ENCODE assay signal across 3 cellular contexts in the genomic region with DNA sequence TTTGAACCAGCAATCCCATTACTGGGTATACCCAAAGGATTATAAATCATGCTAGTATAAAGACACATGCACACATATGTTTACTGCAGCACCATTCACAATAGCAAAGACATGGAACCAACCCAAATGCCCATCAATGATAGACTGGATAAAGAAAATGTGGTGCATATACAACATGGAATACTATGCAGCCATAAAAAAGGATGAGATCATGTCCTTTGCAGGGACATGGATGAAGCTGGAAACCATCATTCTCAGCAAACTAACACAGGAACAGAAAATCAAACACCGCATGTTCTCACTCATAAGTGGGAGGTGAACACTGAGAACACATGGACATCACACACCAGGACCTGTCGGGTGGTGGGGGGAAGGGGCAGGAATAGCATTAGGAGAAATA.
DNase-seq lines count a peak whose midpoint lies in the region; ATAC-seq, FAIRE-seq and TF ChIP-seq lines count a peak whose summit lies in the region.
"Not testable (repeated sequence)": the region's sequence is repeated elsewhere in the genome, so short reads cannot be mapped to it uniquely, and the experiment has no call there.

No MANE protein-coding gene starts in this region.

- H3K4me2 ChIP-seq in K562 (ENCODE audit: insufficient read depth, low read length) = not testable (repeated sequence)

- not testable (repeated sequence) for TF ChIP-seq POLR2A in K562 (conservative IDR thresholded peaks at IDR 0.05)

- not testable (repeated sequence) for H3K27me3 ChIP-seq in K562 (ENCODE audit: control insufficient read depth in 2 of 2, insufficient read depth in 2 of 2, low read length in 2 of 2)

- DNase-seq in K562 (ENCODE audit: extremely low read depth in 1 of 4, low spot score in 3 of 4); endothelial cell (ENCODE audit: low spot score): not testable (repeated sequence)

- H3K4me3 ChIP-seq in HEK293 (ENCODE audit: low read depth, low read length); K562: not testable (repeated sequence)

- H3K36me3 ChIP-seq in HEK293 (ENCODE audit: control insufficient read depth in 2 of 2, insufficient read depth in 1 of 2, low read length in 2 of 2); K562 (ENCODE audit: control insufficient read depth, insufficient read depth, low read length): not testable (repeated sequence)

- TF ChIP-seq CTCF in HEK293 (tag by site-specific recombination; IDR thresholded peaks at IDR 0.05); K562 (IDR thresholded peaks at IDR 0.05 in 2 of 3, conservative IDR thresholded peaks at IDR 0.05 in 1 of 3; ENCODE audit: insufficient read depth in 2 of 3, low read depth in 1 of 3, low read length in 3 of 3); endothelial cell (IDR thresholded peaks at IDR 0.05; ENCODE audit: unreplicated experiment): not testable (repeated sequence)

- not testable (repeated sequence) for H3K9ac ChIP-seq in K562 (ENCODE audit: insufficient read depth in 1 of 2, low read depth in 2 of 2, low read length in 2 of 2)

- not testable (repeated sequence) for H3K79me2 ChIP-seq in K562 (ENCODE audit: control insufficient read depth, insufficient read depth, low read length)

- CTCF ChIA-PET in HEK293 (lab: Yijun Ruan, JAX); K562 (lab: Yijun Ruan, JAX; ENCODE audit: low intra/inter-chr PET ratio): not testable (repeated sequence)

- not testable (repeated sequence) for BruUV-seq in K562 (replicated peaks; lab: Mats Ljungman, UMichigan)

- POLR2A ChIA-PET in HEK293 (lab: Yijun Ruan, JAX) = not testable (repeated sequence)
- POLR2A ChIA-PET in K562 (lab: Yijun Ruan, JAX) = interaction anchor here (1.2 kb wide), 1 partner anchor 9 kb away, joined by 3 read pairs; no protein-coding TSS in a partner anchor

- H3K9me1 ChIP-seq in K562 (ENCODE audit: control insufficient read depth, insufficient read depth, low read length) = not testable (repeated sequence)

- in situ Hi-C loops in K562 (cut with MboI) = not testable (repeated sequence)

- WGBS in K562 (ENCODE audit: insufficient coverage, low coverage, missing lambda C conversion rate) = 60% methylated on average over 2 of the region's 2 CpGs

- not testable (repeated sequence) for H3K4me1 Mint-ChIP-seq in endothelial cell (ENCODE audit: unreplicated experiment)

- H3K27ac Mint-ChIP-seq in endothelial cell (ENCODE audit: unreplicated experiment) = not testable (repeated sequence)

- peak overlapping the region; percentile 18 for H3K4me3 Mint-ChIP-seq in endothelial cell (ENCODE audit: unreplicated experiment)

- ATAC-seq in K562 = not testable (repeated sequence)

- not testable (repeated sequence) for TF ChIP-seq RAD21 in K562 (CRISPR knock-in tag; conservative IDR thresholded peaks at IDR 0.05 in 1 of 2, IDR thresholded peaks at IDR 0.05 in 1 of 2)

- not testable (repeated sequence) for H3K9me3 ChIP-seq in HEK293 (ENCODE audit: control insufficient read depth, insufficient read depth, low read depth, low read length); K562 (replicated peaks; ENCODE audit: control insufficient read depth, insufficient read depth, low read depth, low read length)

- not testable (repeated sequence) for H3K27me3 Mint-ChIP-seq in endothelial cell (ENCODE audit: unreplicated experiment)

- not testable (repeated sequence) for H4K20me1 ChIP-seq in K562 (replicated peaks; ENCODE audit: control insufficient read depth, insufficient read depth, low read length)

- not testable (repeated sequence) for H3K9me3 Mint-ChIP-seq in endothelial cell (ENCODE audit: unreplicated experiment)

- H3K36me3 Mint-ChIP-seq in endothelial cell (ENCODE audit: low read depth, unreplicated experiment) = not testable (repeated sequence)

- TF ChIP-seq EP300 in K562 (IDR thresholded peaks at IDR 0.05; ENCODE audit: low read length) = not testable (repeated sequence)

- H3K4me1 ChIP-seq in HEK293 (ENCODE audit: control insufficient read depth, insufficient read depth, low read length); K562 (replicated peaks in 1 of 2; ENCODE audit: control insufficient read depth in 2 of 2, insufficient read depth in 2 of 2, low read length in 2 of 2): not testable (repeated sequence)

- FAIRE-seq in K562 (lab: Jason Lieb, UNC) = not testable (repeated sequence)

- not testable (repeated sequence) for H3K27ac ChIP-seq in HEK293 (ENCODE audit: extremely low read depth, low read depth, low read length); K562 (ENCODE audit: extremely low read depth, low read depth, low read length)

- not testable (repeated sequence) for H2AFZ ChIP-seq in K562 (ENCODE audit: low read depth, low read length)

- intact Hi-C loops in K562 (cut with micrococcal nuclease) = not testable (repeated sequence)

TF ChIP-seq in HEK293, 187 proteins besides CTCF, POLR2A, EP300 and RAD21:
- TF ChIP-seq ZNF146 (tag by site-specific recombination; IDR thresholded peaks at IDR 0.05) = peak; percentile 85
- TF ChIP-seq, protein P1, sequence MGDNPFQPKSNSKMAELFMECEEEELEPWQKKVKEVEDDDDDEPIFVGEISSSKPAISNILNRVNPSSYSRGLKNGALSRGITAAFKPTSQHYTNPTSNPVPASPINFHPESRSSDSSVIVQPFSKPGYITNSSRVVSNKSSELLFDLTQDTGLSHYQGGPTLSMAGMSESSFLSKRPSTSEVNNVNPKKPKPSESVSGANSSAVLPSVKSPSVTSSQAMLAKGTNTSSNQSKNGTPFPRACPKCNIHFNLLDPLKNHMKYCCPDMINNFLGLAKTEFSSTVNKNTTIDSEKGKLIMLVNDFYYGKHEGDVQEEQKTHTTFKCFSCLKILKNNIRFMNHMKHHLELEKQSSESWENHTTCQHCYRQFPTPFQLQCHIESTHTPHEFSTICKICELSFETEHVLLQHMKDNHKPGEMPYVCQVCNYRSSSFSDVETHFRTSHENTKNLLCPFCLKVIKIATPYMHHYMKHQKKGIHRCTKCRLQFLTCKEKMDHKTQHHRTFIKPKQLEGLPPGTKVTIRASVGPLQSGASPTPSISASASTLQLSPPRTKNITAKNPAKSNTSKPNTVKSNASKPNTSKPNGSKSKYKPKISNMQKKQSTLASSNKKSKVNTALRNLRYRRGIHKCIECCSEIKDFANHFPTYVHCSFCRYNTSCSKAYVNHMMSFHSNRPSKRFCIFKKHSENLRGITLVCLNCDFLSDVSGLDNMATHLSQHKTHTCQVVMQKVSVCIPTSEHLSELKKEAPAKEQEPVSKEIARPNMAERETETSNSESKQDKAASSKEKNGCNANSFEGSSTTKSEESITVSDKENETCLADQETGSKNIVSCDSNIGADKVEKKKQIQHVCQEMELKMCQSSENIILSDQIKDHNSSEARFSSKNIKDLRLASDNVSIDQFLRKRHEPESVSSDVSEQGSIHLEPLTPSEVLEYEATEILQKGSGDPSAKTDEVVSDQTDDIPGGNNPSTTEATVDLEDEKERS (tag by site-specific recombination; IDR thresholded peaks at IDR 0.05) = 0 out of 2 replicates have a peak, but pooled peaks have one; percentile 32
TF ChIP-seq in HEK293: peak in this region for 2; not testable (repeated sequence) for 185.

TF ChIP-seq in K562, 482 proteins besides CTCF, POLR2A, EP300 and RAD21:
- TF ChIP-seq ZNF146 (CRISPR knock-in tag; IDR thresholded peaks at IDR 0.05; ENCODE audit: unreplicated experiment) = peak; percentile 79
- peak; percentile 21; the same call in 1 of the 2 replicates for TF ChIP-seq BCOR (IDR thresholded peaks at IDR 0.05)
